Comparison of ENCODE assay signal across 9 cellular contexts in the genomic region with DNA sequence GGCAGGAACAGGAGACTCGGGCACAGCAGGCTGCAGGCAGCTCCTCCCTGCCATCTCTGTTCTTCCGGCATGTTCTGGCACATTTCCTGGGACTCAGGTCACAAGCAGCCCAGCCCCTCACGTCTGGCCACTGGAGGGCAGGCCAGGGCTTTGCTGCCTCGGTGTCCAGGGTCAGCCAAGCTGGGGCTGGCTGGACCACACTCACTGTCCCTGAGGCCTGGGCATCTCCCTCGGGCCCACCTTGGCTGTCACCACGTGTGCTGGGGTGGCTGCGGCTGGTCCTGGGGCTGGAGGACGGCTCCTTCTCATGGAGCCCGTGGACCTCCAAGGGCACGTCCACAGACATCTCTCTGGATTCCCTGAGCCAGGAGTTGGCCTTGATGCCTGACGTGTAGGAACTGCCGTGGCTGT.
DNase-seq lines count a peak whose midpoint lies in the region; ATAC-seq lines count a peak whose summit lies in the region.
"Had no signal": no experiment of that assay in that cellular context is flagged by ENCODE, and none has a peak within 500 bp of the region (broad histone marks: within the 10 kb centered on the region; RNA-seq: fewer than 3 reads in every experiment).

No MANE protein-coding gene starts in this region.

- DNase-seq in NCI-H2107 treated with DMSO at 0.1 percent for 48 hours (lab: John Stamatoyannopoulos, UW; ENCODE audit: unreplicated experiment) (peak; percentile 20), NCI-H2107 (lab: John Stamatoyannopoulos, UW) (no peak), anterior cingulate cortex (lab: John Stamatoyannopoulos, UW) (peak in 48 of 58 donors; percentile 4 to 80 (median 44)), iPS-NIHi7 (ENCODE audit: extremely low spot score) (peak; percentile 78), substantia nigra (lab: John Stamatoyannopoulos, UW) (peak in 43 of 49 donors; percentile 18 to 84 (median 58)), GM19238 (ENCODE audit: insufficient read length, low spot score) (no peak), middle frontal gyrus (ENCODE audit: extremely low spot score, low spot score) (no peak)
- DNase-seq: CD4-positive, CD25-positive, alpha-beta regulatory T cell had no signal

- ATAC-seq in GM19455 (IDR thresholded peaks at IDR 0.05; ENCODE audit: unreplicated experiment), result no peak

- no peak overlapping the region for H3K27ac ChIP-seq in substantia nigra (ENCODE audit: low read depth, low read length, poor library complexity, severe bottlenecking)

Comparison
In these comparisons a context has a peak if more than half of its experiments do, and no peak if none do; other contexts are left out.
1. DNase-seq: peak in NCI-H2107 treated with DMSO at 0.1 percent for 48 hours (single experiment), anterior cingulate cortex (48 of 58), iPS-NIHi7 (single experiment) and substantia nigra (43 of 49); none in NCI-H2107 (single experiment), GM19238 (single experiment) and middle frontal gyrus (single experiment).